Comparison of ENCODE assay signal across 16 cellular contexts in genomic region chr3:123789160-123789559, GRCh38.
"Had no signal": no experiment of that assay in that cellular context is flagged by ENCODE, and none has a peak within 500 bp of the region (broad histone marks: within the 10 kb centered on the region; RNA-seq: fewer than 3 reads in every experiment).

No MANE protein-coding gene starts in this region.

- H3K4me1 Mint-ChIP-seq: activated CD4-positive, alpha-beta T cell treated with anti-CD3 and anti-CD28 coated beads for 36 hours; activated CD8-positive, alpha-beta memory T cell treated with anti-CD3 and anti-CD28 coated beads, Interleukin-2, amount 10 ng/mL, durations not matched to agents 7 days and 5 days; naive thymus-derived CD8-positive, alpha-beta T cell; stimulated activated naive CD8-positive, alpha-beta T cell treated with anti-CD3 and anti-CD28 coated beads, Interleukin-15, amount 100 ng/mL, for 72 hours had no signal

- H3K9me3 Mint-ChIP-seq: activated CD4-positive, alpha-beta memory T cell treated with anti-CD3 and anti-CD28 coated beads for 36 hours; activated naive CD4-positive, alpha-beta T cell treated with anti-CD3 and anti-CD28 coated beads for 36 hours; activated T-helper 2 cell treated with anti-CD3 and anti-CD28 coated beads, Interferon-gamma antibody, Interleukin-2, Interleukin-4, amounts not matched to agents 10 μg/mL and 5 μg/mL and 100 μg/mL, durations not matched to agents 14 hours and 24 hours and 36 hours; naive thymus-derived CD8-positive, alpha-beta T cell; stimulated activated naive CD8-positive, alpha-beta T cell treated with anti-CD3 and anti-CD28 coated beads, Interleukin-15, amount 100 ng/mL, for 72 hours had no signal

- H3K36me3 ChIP-seq: cardiac muscle cell, left lung had no signal

- H3K27me3 Mint-ChIP-seq: stimulated activated naive CD8-positive, alpha-beta T cell treated with anti-CD3 and anti-CD28 coated beads, Interleukin-15, amount 100 ng/mL, for 72 hours had no signal

- ATAC-seq: activated CD4-positive, alpha-beta T cell treated with anti-CD3 and anti-CD28 coated beads for 36 hours; activated CD8-positive, alpha-beta memory T cell treated with anti-CD3 and anti-CD28 coated beads, Interleukin-2, amount 10 ng/mL, durations not matched to agents 7 days and 5 days; left lung; naive thymus-derived CD8-positive, alpha-beta T cell; stimulated activated naive CD8-positive, alpha-beta T cell treated with anti-CD3 and anti-CD28 coated beads, Interleukin-15, amount 100 ng/mL, for 72 hours had no signal

- FAIRE-seq: kidney had no signal

- H3K36me3 Mint-ChIP-seq: activated CD4-positive, alpha-beta memory T cell treated with anti-CD3 and anti-CD28 coated beads for 36 hours; activated CD8-positive, alpha-beta memory T cell treated with anti-CD3 and anti-CD28 coated beads, Interleukin-2, amount 10 ng/mL, durations not matched to agents 7 days and 5 days; naive thymus-derived CD8-positive, alpha-beta T cell had no signal

- H3K27ac Mint-ChIP-seq: activated CD4-positive, alpha-beta memory T cell treated with anti-CD3 and anti-CD28 coated beads for 36 hours; activated CD4-positive, alpha-beta T cell treated with anti-CD3 and anti-CD28 coated beads for 36 hours; activated CD8-positive, alpha-beta memory T cell treated with anti-CD3 and anti-CD28 coated beads, Interleukin-2, amount 10 ng/mL, durations not matched to agents 7 days and 5 days; activated naive CD4-positive, alpha-beta T cell treated with anti-CD3 and anti-CD28 coated beads for 36 hours; activated T-helper 2 cell treated with anti-CD3 and anti-CD28 coated beads, Interferon-gamma antibody, Interleukin-2, Interleukin-4, amounts not matched to agents 10 μg/mL and 5 μg/mL and 100 μg/mL, durations not matched to agents 14 hours and 24 hours and 36 hours; naive thymus-derived CD8-positive, alpha-beta T cell had no signal

- DNase-seq: activated CD4-positive, alpha-beta memory T cell treated with anti-CD3 and anti-CD28 coated beads for 36 hours; activated CD4-positive, alpha-beta T cell treated with anti-CD3 and anti-CD28 coated beads for 36 hours; activated CD8-positive, alpha-beta memory T cell treated with anti-CD3 and anti-CD28 coated beads, Interleukin-2, amount 10 ng/mL, durations not matched to agents 7 days and 5 days; activated naive CD4-positive, alpha-beta T cell treated with anti-CD3 and anti-CD28 coated beads for 36 hours; activated T-cell treated with anti-CD3 and anti-CD28 coated beads, Interleukin-2, amount 50 U/mL, for 1 hour; erythroblast; kidney; left lung; mammary epithelial cell; nucleus accumbens; right lobe of liver; stimulated activated naive CD8-positive, alpha-beta T cell treated with anti-CD3 and anti-CD28 coated beads, Interleukin-15, amount 100 ng/mL, for 72 hours; T-helper 1 cell had no signal

- H3K27ac ChIP-seq: cardiac muscle cell, left lung, right lobe of liver had no signal

- H3K4me3 ChIP-seq: cardiac muscle cell, left lung, right lobe of liver had no signal

- H3K9me3 ChIP-seq: left lung, right lobe of liver had no signal

- H3K4me3 Mint-ChIP-seq: activated CD4-positive, alpha-beta memory T cell treated with anti-CD3 and anti-CD28 coated beads for 36 hours; activated CD4-positive, alpha-beta T cell treated with anti-CD3 and anti-CD28 coated beads for 36 hours; activated CD8-positive, alpha-beta memory T cell treated with anti-CD3 and anti-CD28 coated beads, Interleukin-2, amount 10 ng/mL, durations not matched to agents 7 days and 5 days; activated naive CD4-positive, alpha-beta T cell treated with anti-CD3 and anti-CD28 coated beads for 36 hours; naive thymus-derived CD8-positive, alpha-beta T cell; stimulated activated naive CD8-positive, alpha-beta T cell treated with anti-CD3 and anti-CD28 coated beads, Interleukin-15, amount 100 ng/mL, for 72 hours had no signal

- H3K27me3 ChIP-seq: left lung, right lobe of liver had no signal
